Comparison of ENCODE assay signal across 2 cellular contexts in genomic region chr14:85319101-85319500, GRCh38.
TF ChIP-seq lines count a peak whose summit lies in the region.

No MANE protein-coding gene starts in this region.

TF ChIP-seq in SK-N-SH, 30 proteins besides CTCF, POLR2A, EP300 and RAD21 (continued from another document):
- TF ChIP-seq, protein P1, sequence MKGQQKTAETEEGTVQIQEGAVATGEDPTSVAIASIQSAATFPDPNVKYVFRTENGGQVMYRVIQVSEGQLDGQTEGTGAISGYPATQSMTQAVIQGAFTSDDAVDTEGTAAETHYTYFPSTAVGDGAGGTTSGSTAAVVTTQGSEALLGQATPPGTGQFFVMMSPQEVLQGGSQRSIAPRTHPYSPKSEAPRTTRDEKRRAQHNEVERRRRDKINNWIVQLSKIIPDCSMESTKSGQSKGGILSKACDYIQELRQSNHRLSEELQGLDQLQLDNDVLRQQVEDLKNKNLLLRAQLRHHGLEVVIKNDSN (IDR thresholded peaks at IDR 0.05; ENCODE audit: borderline replicate concordance, low read depth), result no peak
- TF ChIP-seq ELF1 (IDR thresholded peaks at IDR 0.05) (no peak), TCF12 (IDR thresholded peaks at IDR 0.05) (no peak), GATA2 (CRISPR knock-in tag; IDR thresholded peaks at IDR 0.05) (no peak), SIN3A (IDR thresholded peaks at IDR 0.05; ENCODE audit: borderline replicate concordance, low read depth, low read length) (no peak)

TF ChIP-seq in SK-N-SH treated with all-trans-retinoic acid at 6 μM for 48 hours, 23 proteins besides CTCF, POLR2A, EP300 and RAD21 (continued from another document):
- TF ChIP-seq, protein P2, sequence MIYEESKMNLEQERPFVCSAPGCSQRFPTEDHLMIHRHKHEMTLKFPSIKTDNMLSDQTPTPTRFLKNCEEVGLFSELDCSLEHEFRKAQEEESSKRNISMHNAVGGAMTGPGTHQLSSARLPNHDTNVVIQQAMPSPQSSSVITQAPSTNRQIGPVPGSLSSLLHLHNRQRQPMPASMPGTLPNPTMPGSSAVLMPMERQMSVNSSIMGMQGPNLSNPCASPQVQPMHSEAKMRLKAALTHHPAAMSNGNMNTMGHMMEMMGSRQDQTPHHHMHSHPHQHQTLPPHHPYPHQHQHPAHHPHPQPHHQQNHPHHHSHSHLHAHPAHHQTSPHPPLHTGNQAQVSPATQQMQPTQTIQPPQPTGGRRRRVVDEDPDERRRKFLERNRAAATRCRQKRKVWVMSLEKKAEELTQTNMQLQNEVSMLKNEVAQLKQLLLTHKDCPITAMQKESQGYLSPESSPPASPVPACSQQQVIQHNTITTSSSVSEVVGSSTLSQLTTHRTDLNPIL (CRISPR knock-in tag; IDR thresholded peaks at IDR 0.05; ENCODE audit: low read depth), result no peak
- TF ChIP-seq TCF4 (CRISPR knock-in tag; IDR thresholded peaks at IDR 0.05; ENCODE audit: borderline replicate concordance) (no peak), BACH2 (CRISPR knock-in tag; IDR thresholded peaks at IDR 0.05; ENCODE audit: borderline replicate concordance) (no peak), ZFP30 (CRISPR knock-in tag; IDR thresholded peaks at IDR 0.05) (no peak), ZNF8 (CRISPR knock-in tag; IDR thresholded peaks at IDR 0.05) (no peak), PATZ1 (CRISPR knock-in tag; IDR thresholded peaks at IDR 0.05; ENCODE audit: borderline replicate concordance) (no peak), ARNTL (CRISPR knock-in tag; IDR thresholded peaks at IDR 0.05; ENCODE audit: borderline replicate concordance, low read depth) (no peak), RARB (CRISPR knock-in tag; IDR thresholded peaks at IDR 0.05) (no peak), SNAI2 (CRISPR knock-in tag; IDR thresholded peaks at IDR 0.05) (no peak), ZC3H10 (CRISPR knock-in tag; IDR thresholded peaks at IDR 0.05) (no peak), ISL1 (CRISPR knock-in tag; IDR thresholded peaks at IDR 0.05) (no peak), PPARA (CRISPR knock-in tag; IDR thresholded peaks at IDR 0.05; ENCODE audit: borderline replicate concordance) (no peak)
